In the genomic region with DNA sequence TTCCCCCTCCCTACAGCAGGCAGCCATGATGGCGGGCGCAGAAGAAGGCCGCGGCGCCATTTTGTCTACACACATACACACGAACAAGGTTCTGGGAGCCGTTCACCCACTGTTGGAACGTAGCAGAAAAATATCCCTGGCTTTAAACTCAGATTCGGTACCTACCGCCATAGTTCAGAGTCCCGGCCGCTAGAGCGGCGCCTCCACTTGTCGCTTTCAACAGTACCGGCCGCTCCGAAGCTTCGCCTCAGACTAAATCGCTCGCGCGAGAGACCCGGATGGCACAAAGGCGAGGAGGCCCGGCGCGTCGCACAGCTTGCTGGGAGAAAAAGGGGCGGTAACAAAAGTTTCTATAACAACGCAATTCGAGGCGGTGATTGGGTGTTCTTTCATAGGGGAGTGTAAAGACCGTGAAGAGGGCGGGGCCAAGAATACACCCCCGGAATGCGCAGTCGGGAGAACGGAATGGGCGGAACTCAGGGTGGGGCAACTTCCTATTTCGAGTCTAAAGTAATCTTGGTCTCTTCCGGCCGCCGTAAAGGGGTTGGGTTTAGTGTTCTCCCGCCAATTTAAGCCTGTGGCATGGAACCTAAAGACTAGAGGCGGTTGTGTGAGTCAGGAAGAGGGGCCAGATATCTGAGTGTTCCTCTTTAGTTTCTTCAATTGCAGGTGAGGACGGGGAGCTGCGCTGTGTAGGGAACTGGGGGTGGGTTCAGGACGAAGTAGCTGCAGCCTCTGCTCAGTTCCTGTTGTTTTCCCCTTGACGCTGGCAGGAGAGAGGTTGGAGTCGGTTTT, we compare ENCODE assay signal across 8 cellular contexts. TPM values are rescaled to one million over a fixed set of nuclear protein-coding genes. Genes with fewer than 3 reads are reported as not detected.
DNase-seq lines count a peak whose midpoint lies in the region; ATAC-seq and TF ChIP-seq lines count a peak whose summit lies in the region.

A gene with protein sequence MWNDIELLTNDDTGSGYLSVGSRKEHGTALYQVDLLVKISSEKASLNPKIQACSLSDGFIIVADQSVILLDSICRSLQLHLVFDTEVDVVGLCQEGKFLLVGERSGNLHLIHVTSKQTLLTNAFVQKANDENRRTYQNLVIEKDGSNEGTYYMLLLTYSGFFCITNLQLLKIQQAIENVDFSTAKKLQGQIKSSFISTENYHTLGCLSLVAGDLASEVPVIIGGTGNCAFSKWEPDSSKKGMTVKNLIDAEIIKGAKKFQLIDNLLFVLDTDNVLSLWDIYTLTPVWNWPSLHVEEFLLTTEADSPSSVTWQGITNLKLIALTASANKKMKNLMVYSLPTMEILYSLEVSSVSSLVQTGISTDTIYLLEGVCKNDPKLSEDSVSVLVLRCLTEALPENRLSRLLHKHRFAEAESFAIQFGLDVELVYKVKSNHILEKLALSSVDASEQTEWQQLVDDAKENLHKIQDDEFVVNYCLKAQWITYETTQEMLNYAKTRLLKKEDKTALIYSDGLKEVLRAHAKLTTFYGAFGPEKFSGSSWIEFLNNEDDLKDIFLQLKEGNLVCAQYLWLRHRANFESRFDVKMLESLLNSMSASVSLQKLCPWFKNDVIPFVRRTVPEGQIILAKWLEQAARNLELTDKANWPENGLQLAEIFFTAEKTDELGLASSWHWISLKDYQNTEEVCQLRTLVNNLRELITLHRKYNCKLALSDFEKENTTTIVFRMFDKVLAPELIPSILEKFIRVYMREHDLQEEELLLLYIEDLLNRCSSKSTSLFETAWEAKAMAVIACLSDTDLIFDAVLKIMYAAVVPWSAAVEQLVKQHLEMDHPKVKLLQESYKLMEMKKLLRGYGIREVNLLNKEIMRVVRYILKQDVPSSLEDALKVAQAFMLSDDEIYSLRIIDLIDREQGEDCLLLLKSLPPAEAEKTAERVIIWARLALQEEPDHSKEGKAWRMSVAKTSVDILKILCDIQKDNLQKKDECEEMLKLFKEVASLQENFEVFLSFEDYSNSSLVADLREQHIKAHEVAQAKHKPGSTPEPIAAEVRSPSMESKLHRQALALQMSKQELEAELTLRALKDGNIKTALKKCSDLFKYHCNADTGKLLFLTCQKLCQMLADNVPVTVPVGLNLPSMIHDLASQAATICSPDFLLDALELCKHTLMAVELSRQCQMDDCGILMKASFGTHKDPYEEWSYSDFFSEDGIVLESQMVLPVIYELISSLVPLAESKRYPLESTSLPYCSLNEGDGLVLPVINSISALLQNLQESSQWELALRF (N-terminal part only) (plus strand): TSS at position 567 of the 795 bp plus-strand sequence. CDS start 2,815 bp downstream, outside the sequence.
A gene with protein sequence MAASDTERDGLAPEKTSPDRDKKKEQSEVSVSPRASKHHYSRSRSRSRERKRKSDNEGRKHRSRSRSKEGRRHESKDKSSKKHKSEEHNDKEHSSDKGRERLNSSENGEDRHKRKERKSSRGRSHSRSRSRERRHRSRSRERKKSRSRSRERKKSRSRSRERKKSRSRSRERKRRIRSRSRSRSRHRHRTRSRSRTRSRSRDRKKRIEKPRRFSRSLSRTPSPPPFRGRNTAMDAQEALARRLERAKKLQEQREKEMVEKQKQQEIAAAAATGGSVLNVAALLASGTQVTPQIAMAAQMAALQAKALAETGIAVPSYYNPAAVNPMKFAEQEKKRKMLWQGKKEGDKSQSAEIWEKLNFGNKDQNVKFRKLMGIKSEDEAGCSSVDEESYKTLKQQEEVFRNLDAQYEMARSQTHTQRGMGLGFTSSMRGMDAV (minus strand): TSS at position 254 of the 795 bp plus-strand sequence. CDS start 83 bp downstream, at position 171.

- H3K4me3 ChIP-seq in IMR-90 (ENCODE audit: insufficient read depth, low read depth, low read length) (peak within 1 kb of the TSS; percentile 70), mononuclear cell (ENCODE audit: low read length) (peak within 1 kb of the TSS; percentile 100)

- dilution Hi-C loops in IMR-90 (cut with HindIII; ENCODE audit: low sequenced_read_pairs, unreplicated experiment): no loop called here

- POLR2A ChIA-PET in IMR-90 (lab: Charles Lee; ENCODE audit: unreplicated experiment): interaction anchor here (0.6 kb wide), 1 partner anchor 53 kb away, joined by 7 read pairs; no protein-coding TSS in a partner anchor

- peak within 1 kb of the TSS; percentile 90 for H3K18ac ChIP-seq in IMR-90 (ENCODE audit: low read depth, low read length)

- H3K27me3 ChIP-seq in IMR-90 (ENCODE audit: control insufficient read depth, insufficient read depth, low read length) (no peaks in the 10 kb centered on the region), mononuclear cell (ENCODE audit: insufficient read depth, low read length) (no peaks in the 10 kb centered on the region)

- H4K91ac ChIP-seq in IMR-90 (ENCODE audit: insufficient read depth, low read depth, low read length): peak within 1 kb of the TSS; percentile 98

- no peaks in the 10 kb centered on the region for H3K9me3 ChIP-seq in IMR-90 (ENCODE audit: control insufficient read depth, insufficient read depth, low read length)
- H3K9me3 ChIP-seq in mononuclear cell (ENCODE audit: low read depth, low read length): no peaks in the 10 kb centered on the region

- no peak for TF ChIP-seq CTCF in IMR-90 (conservative IDR thresholded peaks at IDR 0.05; ENCODE audit: low read depth, low read length)

- H3K27ac ChIP-seq in IMR-90 (ENCODE audit: insufficient read depth, low read length) (peak within 1 kb of the TSS; percentile 96), epithelial cell of prostate (peak within 1 kb of the TSS; percentile 93)

- intact Hi-C loops in IMR-90 (cut with micrococcal nuclease): loop anchor here (2.0 kb wide), 2 partner anchors 128 to 226 kb away; a partner anchor contains a TSS

- H2AK5ac ChIP-seq in IMR-90 (ENCODE audit: low read depth, low read length): peak within 1 kb of the TSS; percentile 93

- 2% methylated on average over 12 of the region's 51 CpGs; no CpG with 5 or more reads in 1 of the 2 experiments for WGBS in IMR-90 (ENCODE audit: extremely low coverage in 2 of 2, insufficient read length in 1 of 2), 2 experiments

- peak within 1 kb of the TSS; percentile 96 for H2BK5ac ChIP-seq in IMR-90 (ENCODE audit: low read depth, low read length, poor library complexity, severe bottlenecking)

- H2AK9ac ChIP-seq in IMR-90 (replicated peaks; ENCODE audit: low read depth, low read length, poor library complexity): peak within 1 kb of the TSS; percentile 98

- H3K4ac ChIP-seq in IMR-90 (ENCODE audit: low read depth, low read length): peak within 1 kb of the TSS; percentile 95

- peak within 1 kb of the TSS; percentile 93 for H4K5ac ChIP-seq in IMR-90 (ENCODE audit: low read depth, low read length)

- in situ Hi-C loops in IMR-90 (cut with MboI; ENCODE audit: low sequenced_read_pairs): no loop called here

- no TSS peak for BruUV-seq in IMR-90 (replicated peaks; lab: Mats Ljungman, UMichigan)

- peaks cover 5% of the 10 kb centered on the region for H3K36me3 ChIP-seq in IMR-90 (ENCODE audit: control insufficient read depth, insufficient read depth, low read length)

- H3K56ac ChIP-seq in IMR-90 (ENCODE audit: extremely low read depth, insufficient read depth, low read length): peak within 1 kb of the TSS; percentile 100

- DNase-seq in DMS114 treated with DMSO at 0.1 percent for 48 hours (lab: John Stamatoyannopoulos, UW; ENCODE audit: unreplicated experiment): peak; percentile 100
- DNase-seq in IMR-90: peak; percentile 100
- peak; percentile 99 for DNase-seq in OCI-M1 (lab: John Stamatoyannopoulos, UW)
- peak; percentile 98 for DNase-seq in activated T-cell treated with anti-CD3 and anti-CD28 coated beads for 24 hours (ENCODE audit: low read depth)
- peak; percentile 97 for DNase-seq in epithelial cell of prostate (ENCODE audit: low read depth, low spot score)
- peak; percentile 93 to 96 for DNase-seq in stimulated activated CD8-positive, alpha-beta memory T cell treated with anti-CD3 and anti-CD28 coated beads, Interleukin-4, amount 100 ng/mL, for 1 hour (ENCODE audit: low read depth in 2 of 2, low spot score in 1 of 2)

- H2BK15ac ChIP-seq in IMR-90 (ENCODE audit: low read depth, low read length): peak within 1 kb of the TSS; percentile 71; the same call in 1 of the 3 replicates

- H3K4me2 ChIP-seq in IMR-90 (ENCODE audit: low read depth, low read length): peak within 1 kb of the TSS; percentile 91

- no peak for TF ChIP-seq RAD21 in IMR-90 (IDR thresholded peaks at IDR 0.05; ENCODE audit: low read length)

- H2BK120ac ChIP-seq in IMR-90 (ENCODE audit: low read depth, low read length): peak within 1 kb of the TSS; percentile 66

- TF ChIP-seq POLR2A in IMR-90 (IDR thresholded peaks at IDR 0.05; ENCODE audit: low read depth, low read length): peak; percentile 99

- H2AFZ ChIP-seq in IMR-90 (replicated peaks; ENCODE audit: low read length, poor library complexity): peak within 1 kb of the TSS; percentile 92

- peak within 1 kb of the TSS; percentile 98 for H3K9ac ChIP-seq in IMR-90 (ENCODE audit: low read depth, low read length)

- 0 out of 2 replicates have a peak, but pooled peaks cover 2% of the 10 kb centered on the region for H3K9me1 ChIP-seq in IMR-90 (ENCODE audit: insufficient read depth, low read length)

- peak within 1 kb of the TSS; percentile 90 to 98 for H4K8ac ChIP-seq in IMR-90 (ENCODE audit: low read depth in 2 of 2, low read length in 2 of 2)

- no peak within 1 kb of the TSS for H2BK20ac ChIP-seq in IMR-90 (ENCODE audit: low read depth, low read length)

- peaks cover 20 to 35% of the 10 kb centered on the region in 2 experiments for H3K79me1 ChIP-seq in IMR-90 (ENCODE audit: low read depth in 1 of 2, low read length in 2 of 2)

- peak within 1 kb of the TSS; percentile 99 for H3K23ac ChIP-seq in IMR-90 (ENCODE audit: low read depth, low read length)

- CTCF ChIA-PET in IMR-90 (lab: Yijun Ruan, JAX): interaction anchor here (0.6 kb wide), 1 partner anchor 58 kb away, joined by 3 read pairs; no protein-coding TSS in a partner anchor

- H3K14ac ChIP-seq in IMR-90 (replicated peaks; ENCODE audit: low read depth, low read length): peak within 1 kb of the TSS; percentile 97

- peaks cover 4% of the 10 kb centered on the region for H3K4me1 ChIP-seq in IMR-90 (ENCODE audit: control insufficient read depth, insufficient read depth, low read length)
- peaks cover 41% of the 10 kb centered on the region for H3K4me1 ChIP-seq in mononuclear cell (ENCODE audit: insufficient read depth, low read length)

- peaks cover 40% of the 10 kb centered on the region for H4K20me1 ChIP-seq in IMR-90 (ENCODE audit: insufficient read depth, low read length)

- ATAC-seq in GM21529 (IDR thresholded peaks at IDR 0.05; ENCODE audit: unreplicated experiment) (peak; percentile 90), IMR-90 (ENCODE audit: low read depth) (peak; percentile 97)

TF ChIP-seq in IMR-90, 13 proteins besides CTCF, POLR2A, EP300 and RAD21 (continues in another document):
- TF ChIP-seq CEBPB (IDR thresholded peaks at IDR 0.05; ENCODE audit: low read depth, low read length): peak; percentile 76

RNA-seq across cellular contexts. Expression of the first gene that starts in this region (rescaled TPM):
- 23.7 and 32.8 TPM in 2 replicates for total RNA-seq in IMR-90 (2012; rRNA removed)
- polyA plus RNA-seq in IMR-90 (2012; rRNA removed): 16.6 and 16.7 TPM in 2 replicates
- polyA plus RNA-seq in IMR-90 (2012; cell fraction: cytosol; rRNA removed): 1.7 and 4.0 TPM in 2 replicates
- 16.7 and 56.8 TPM in 2 replicates for polyA plus RNA-seq in IMR-90 (2012; cell fraction: nucleus; rRNA removed; ENCODE audit: low replicate concordance)
- total RNA-seq in mononuclear cell: 26.2 TPM

RNA-seq across cellular contexts. Expression of the second gene that starts in this region (rescaled TPM):
- total RNA-seq in IMR-90 (2012; rRNA removed) (18.6 and 41.7 TPM in 2 replicates), mononuclear cell (258 TPM)
- polyA plus RNA-seq in IMR-90 (2012; rRNA removed): 31.5 and 32.1 TPM in 2 replicates
- 3.0 and 4.6 TPM in 2 replicates for polyA plus RNA-seq in IMR-90 (2012; cell fraction: cytosol; rRNA removed)
- polyA plus RNA-seq in IMR-90 (2012; cell fraction: nucleus; rRNA removed; ENCODE audit: low replicate concordance): 13.0 and 103 TPM in 2 replicates

Comparison
In these comparisons a context has a peak if more than half of its experiments do, and no peak if none do; other contexts are left out.
1. Peak in every context shown above with its lines: DNase-seq, ATAC-seq, H3K4me3 ChIP-seq and H3K27ac ChIP-seq.